In genomic region chr18:27778925-27779324, GRCh38 we compare ENCODE assay signal across 22 cellular contexts.
"Had no signal": no experiment of that assay in that cellular context is flagged by ENCODE, and none has a peak within 500 bp of the region (broad histone marks: within the 10 kb centered on the region; RNA-seq: fewer than 3 reads in every experiment).

No MANE protein-coding gene starts in this region.

- H3K27me3 ChIP-seq: breast epithelium, colonic mucosa, MG63, SJCRH30 had no signal

- H3K27me3 Mint-ChIP-seq: activated CD4-positive, alpha-beta T cell treated with anti-CD3 and anti-CD28 coated beads for 36 hours; activated CD8-positive, alpha-beta T cell treated with anti-CD3 and anti-CD28 coated beads for 36 hours; activated naive CD4-positive, alpha-beta T cell treated with anti-CD3 and anti-CD28 coated beads, Interleukin-2, amount 50 U/mL, for 24 hours had no signal

- H3K4me3 Mint-ChIP-seq: activated CD4-positive, alpha-beta T cell treated with anti-CD3 and anti-CD28 coated beads for 36 hours; activated CD8-positive, alpha-beta T cell treated with anti-CD3 and anti-CD28 coated beads for 36 hours; activated naive CD4-positive, alpha-beta T cell treated with anti-CD3 and anti-CD28 coated beads, Interleukin-2, amount 50 U/mL, for 24 hours; activated T-cell treated with anti-CD3 and anti-CD28 coated beads, Interleukin-2, amount 50 U/mL, for 72 hours had no signal

- DNase-seq: activated CD4-positive, alpha-beta T cell treated with anti-CD3 and anti-CD28 coated beads for 36 hours; activated CD8-positive, alpha-beta memory T cell treated with anti-CD3 and anti-CD28 coated beads, Interleukin-2, amount 50 U/mL, for 4 hours; activated CD8-positive, alpha-beta T cell treated with anti-CD3 and anti-CD28 coated beads for 36 hours; activated naive CD4-positive, alpha-beta T cell; activated T-cell treated with anti-CD3 and anti-CD28 coated beads, Interleukin-2, amount 50 U/mL, for 72 hours; aorta; caudate nucleus; colonic mucosa; MG63; MV-4-11; NCI-H1105 treated with DMSO at 0.1 percent for 48 hours; NCI-H1436 treated with DMSO at 0.1 percent for 48 hours; NCI-H187; NCI-H446 treated with DMSO at 0.1 percent for 48 hours; RPMI8226; SK-N-SH; T-helper 1 cell had no signal

- H3K4me3 ChIP-seq: breast epithelium, colonic mucosa, MG63, SJCRH30 had no signal

- H3K4me1 Mint-ChIP-seq: activated CD4-positive, alpha-beta T cell treated with anti-CD3 and anti-CD28 coated beads for 36 hours; activated naive CD4-positive, alpha-beta T cell treated with anti-CD3 and anti-CD28 coated beads, Interleukin-2, amount 50 U/mL, for 24 hours had no signal

- H3K27ac ChIP-seq: breast epithelium, colonic mucosa, SJCRH30, VCaP had no signal

- H3K9ac ChIP-seq: SK-N-SH had no signal

- H3K4me1 ChIP-seq: breast epithelium, colonic mucosa, SJCRH30 had no signal

- H3K9me3 ChIP-seq: breast epithelium, colonic mucosa, MG63, SJCRH30, SK-N-SH had no signal

- H3K27ac Mint-ChIP-seq: activated CD4-positive, alpha-beta T cell treated with anti-CD3 and anti-CD28 coated beads for 36 hours; activated CD8-positive, alpha-beta T cell treated with anti-CD3 and anti-CD28 coated beads for 36 hours; activated naive CD4-positive, alpha-beta T cell treated with anti-CD3 and anti-CD28 coated beads, Interleukin-2, amount 50 U/mL, for 24 hours; activated T-cell treated with anti-CD3 and anti-CD28 coated beads, Interleukin-2, amount 50 U/mL, for 72 hours had no signal

- ATAC-seq: activated CD4-positive, alpha-beta T cell treated with anti-CD3 and anti-CD28 coated beads for 36 hours; activated CD8-positive, alpha-beta T cell treated with anti-CD3 and anti-CD28 coated beads for 36 hours; activated T-cell treated with anti-CD3 and anti-CD28 coated beads, Interleukin-2, amount 50 U/mL, for 72 hours; Panc1 had no signal

- H3K36me3 ChIP-seq: breast epithelium, colonic mucosa, MG63, SJCRH30 had no signal

- H3K36me3 Mint-ChIP-seq: activated naive CD4-positive, alpha-beta T cell treated with anti-CD3 and anti-CD28 coated beads, Interleukin-2, amount 50 U/mL, for 24 hours had no signal
